Comparison of ENCODE assay signal across 8 cellular contexts in the genomic region with DNA sequence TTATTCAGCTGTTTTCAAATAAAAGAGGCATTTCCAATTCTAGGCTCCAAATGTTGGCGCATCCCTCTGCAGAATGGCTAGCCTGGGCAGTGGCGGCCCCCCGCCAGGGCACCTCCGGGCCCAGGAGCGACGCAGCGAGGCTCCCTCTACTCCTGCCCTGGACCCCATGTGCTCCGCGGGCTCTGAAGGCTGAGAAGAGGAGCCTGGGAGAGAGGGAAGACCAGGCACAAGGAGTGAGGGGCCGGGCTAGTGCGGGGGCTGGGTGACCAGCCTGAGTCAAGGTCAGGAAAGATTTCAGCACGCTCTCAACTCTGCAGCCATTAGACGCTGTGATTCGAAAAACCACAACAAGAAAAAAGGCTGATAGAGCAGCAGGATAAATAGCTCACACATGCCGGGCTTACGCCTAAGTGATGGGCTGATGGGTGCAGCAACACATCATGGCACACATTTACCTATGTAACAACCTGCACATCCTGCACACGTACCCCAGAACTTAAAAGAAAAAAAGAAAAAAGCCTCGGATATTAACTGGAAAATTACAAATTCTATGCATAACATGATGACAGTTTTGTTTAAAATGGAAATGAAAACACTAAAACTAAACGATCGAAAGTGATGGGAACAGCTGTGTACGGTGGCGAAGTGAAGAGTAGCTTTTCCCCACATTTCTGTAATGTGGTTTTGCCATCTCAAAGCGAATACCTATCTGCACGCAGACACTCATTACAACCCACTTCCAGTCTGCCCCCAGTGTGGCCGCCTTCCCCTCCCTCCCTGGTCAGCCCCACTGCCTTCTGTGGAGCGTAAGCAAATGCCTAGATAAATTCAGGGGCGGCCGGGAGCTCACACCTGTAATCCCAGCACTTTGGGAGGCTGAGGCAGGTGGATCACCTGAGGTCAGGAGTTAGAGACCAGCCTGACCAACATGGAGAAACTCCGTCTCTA. TPM values are rescaled to one million over a fixed set of nuclear protein-coding genes. Genes with fewer than 3 reads are reported as not detected.
DNase-seq lines count a peak whose midpoint lies in the region; ATAC-seq and TF ChIP-seq lines count a peak whose summit lies in the region.

No MANE protein-coding gene starts in this region.

- H3K9me3 Mint-ChIP-seq in CD4-positive, CD25-positive, alpha-beta regulatory T cell, result peaks cover 0 to 2% (median 0%) of the 10 kb centered on the region in 7 donors
- H3K9me3 Mint-ChIP-seq in WTC11 (peaks cover 4% of the 10 kb centered on the region), glutamatergic neuron (ENCODE audit: unreplicated experiment) (peaks cover 2% of the 10 kb centered on the region)

- POLR2A ChIA-PET in WTC11 (lab: Charles Lee), result no interaction called here

- peaks cover 17% of the 10 kb centered on the region for H3K4me1 ChIP-seq in CD4-positive, CD25-positive, alpha-beta regulatory T cell (ENCODE audit: control insufficient read depth, insufficient read depth, low read length, poor library complexity, severe bottlenecking)
- H3K4me1 ChIP-seq in sigmoid colon, result peaks cover 0 to 39% (median 25%) of the 10 kb centered on the region in 4 donors

- peak overlapping the region; percentile 48 to 94 (median 77) for H3K27ac Mint-ChIP-seq in CD4-positive, CD25-positive, alpha-beta regulatory T cell
- H3K27ac Mint-ChIP-seq in WTC11 (peak overlapping the region; percentile 84), glutamatergic neuron (ENCODE audit: unreplicated experiment) (peak overlapping the region; percentile 34)

- peak overlapping the region in 3 of 4 donors; percentile 42 to 66 (median 62) for H3K4me3 Mint-ChIP-seq in CD4-positive, CD25-positive, alpha-beta regulatory T cell
- no peak overlapping the region for H3K4me3 Mint-ChIP-seq in WTC11
- H3K4me3 Mint-ChIP-seq in glutamatergic neuron (ENCODE audit: unreplicated experiment), result no peak overlapping the region

- no peak for TF ChIP-seq EP300 in sigmoid colon (IDR thresholded peaks at IDR 0.05)

- intact Hi-C loops in sigmoid colon (cut with DNase I), result no loop called here

- no peak for TF ChIP-seq POLR2A in sigmoid colon (IDR thresholded peaks at IDR 0.05)

- peaks cover 10 to 51% (median 19%) of the 10 kb centered on the region in 4 donors for H3K4me1 Mint-ChIP-seq in CD4-positive, CD25-positive, alpha-beta regulatory T cell
- H3K4me1 Mint-ChIP-seq in WTC11 (peaks cover 12% of the 10 kb centered on the region), glutamatergic neuron (ENCODE audit: low read depth, unreplicated experiment) (peaks cover 22% of the 10 kb centered on the region)

- no peak overlapping the region for H3K4me3 ChIP-seq in CD4-positive, CD25-positive, alpha-beta regulatory T cell (ENCODE audit: low read depth, low read length)
- H3K4me3 ChIP-seq in sigmoid colon, result no peak overlapping the region

- peaks cover 7% of the 10 kb centered on the region for H3K36me3 Mint-ChIP-seq in CD4-positive, CD25-positive, alpha-beta regulatory T cell
- peaks cover 6% of the 10 kb centered on the region for H3K36me3 Mint-ChIP-seq in WTC11
- peaks cover 5% of the 10 kb centered on the region for H3K36me3 Mint-ChIP-seq in glutamatergic neuron (ENCODE audit: unreplicated experiment)

- peaks cover 17% of the 10 kb centered on the region for H3K36me3 ChIP-seq in CD4-positive, CD25-positive, alpha-beta regulatory T cell (ENCODE audit: control insufficient read depth, insufficient read depth, low read length)
- peaks cover 0 to 14% (median 2%) of the 10 kb centered on the region in 4 donors for H3K36me3 ChIP-seq in sigmoid colon

- H3K9me3 ChIP-seq in CD4-positive, CD25-positive, alpha-beta regulatory T cell (ENCODE audit: control insufficient read depth in 2 of 2, low read length in 2 of 2), result no peaks in the 10 kb centered on the region
- H3K9me3 ChIP-seq in sigmoid colon, result no peaks in the 10 kb centered on the region

- DNase-seq in CD4-positive, CD25-positive, alpha-beta regulatory T cell, result peak in 1 of 3 donors; percentile 33
- DNase-seq in WTC11 (ENCODE audit: low spot score) (no peak), glutamatergic neuron (peak; percentile 61), sigmoid colon (no peak), G401 (ENCODE audit: low spot score) (no peak), GF-D8 (lab: John Stamatoyannopoulos, UW) (no peak), NCI-H510A (lab: John Stamatoyannopoulos, UW) (no peak), dedifferentiated amniotic fluid mesenchymal stem cell (ENCODE audit: extremely low spot score) (no peak)

- TF ChIP-seq CTCF in WTC11 (IDR thresholded peaks at IDR 0.05), result no peak
- no peak for TF ChIP-seq CTCF in glutamatergic neuron (IDR thresholded peaks at IDR 0.05; ENCODE audit: partially characterized antibody, unreplicated experiment)
- no peak for TF ChIP-seq CTCF in sigmoid colon (IDR thresholded peaks at IDR 0.05)

- peak in 1 of 2 donors; percentile 20 for ATAC-seq in CD4-positive, CD25-positive, alpha-beta regulatory T cell (ENCODE audit: low read depth in 2 of 2)
- ATAC-seq in WTC11, result peak; percentile 86

- WGBS in sigmoid colon, 2 donors, result 67 to 85% methylated on average over 29 of the region's 29 CpGs

- CTCF ChIA-PET in WTC11 (lab: Charles Lee), result interaction anchor here (1.0 to 3.2 kb wide), 5 partner anchors 12 to 222 kb away, joined by 3 to 11 read pairs (median 6); no protein-coding TSS in a partner anchor

- no peaks in the 10 kb centered on the region for H3K27me3 ChIP-seq in CD4-positive, CD25-positive, alpha-beta regulatory T cell (ENCODE audit: control insufficient read depth, insufficient read depth, low read length)
- H3K27me3 ChIP-seq in sigmoid colon, result no peaks in the 10 kb centered on the region

- no peaks in the 10 kb centered on the region for H3K27me3 Mint-ChIP-seq in CD4-positive, CD25-positive, alpha-beta regulatory T cell
- no peaks in the 10 kb centered on the region for H3K27me3 Mint-ChIP-seq in WTC11 (ENCODE audit: low read depth)
- peaks cover 1% of the 10 kb centered on the region for H3K27me3 Mint-ChIP-seq in glutamatergic neuron (ENCODE audit: unreplicated experiment)

- no peak overlapping the region for H3K27ac ChIP-seq in CD4-positive, CD25-positive, alpha-beta regulatory T cell (ENCODE audit: insufficient read depth, low read length, poor library complexity, severe bottlenecking)
- H3K27ac ChIP-seq in sigmoid colon, result peak overlapping the region; percentile 47 to 70 (median 54)

- in situ Hi-C loops in G401 (cut with HindIII; ENCODE audit: low sequenced_read_pairs), result no loop called here

TF ChIP-seq in WTC11, 78 proteins besides CTCF, POLR2A, EP300 and RAD21 (continues in another document):
- TF ChIP-seq ZNF423 (CRISPR knock-in tag; IDR thresholded peaks at IDR 0.05) (0 out of 2 replicates have a peak, but pooled peaks have one; percentile 11), ZNF396 (CRISPR knock-in tag; IDR thresholded peaks at IDR 0.05; ENCODE audit: borderline replicate concordance) (no peak), RORB (CRISPR knock-in tag; IDR thresholded peaks at IDR 0.05) (no peak), FOXK1 (CRISPR knock-in tag; IDR thresholded peaks at IDR 0.05) (no peak), TCF7 (CRISPR knock-in tag; IDR thresholded peaks at IDR 0.05; ENCODE audit: low read depth) (no peak)
- TF ChIP-seq, protein P1, sequence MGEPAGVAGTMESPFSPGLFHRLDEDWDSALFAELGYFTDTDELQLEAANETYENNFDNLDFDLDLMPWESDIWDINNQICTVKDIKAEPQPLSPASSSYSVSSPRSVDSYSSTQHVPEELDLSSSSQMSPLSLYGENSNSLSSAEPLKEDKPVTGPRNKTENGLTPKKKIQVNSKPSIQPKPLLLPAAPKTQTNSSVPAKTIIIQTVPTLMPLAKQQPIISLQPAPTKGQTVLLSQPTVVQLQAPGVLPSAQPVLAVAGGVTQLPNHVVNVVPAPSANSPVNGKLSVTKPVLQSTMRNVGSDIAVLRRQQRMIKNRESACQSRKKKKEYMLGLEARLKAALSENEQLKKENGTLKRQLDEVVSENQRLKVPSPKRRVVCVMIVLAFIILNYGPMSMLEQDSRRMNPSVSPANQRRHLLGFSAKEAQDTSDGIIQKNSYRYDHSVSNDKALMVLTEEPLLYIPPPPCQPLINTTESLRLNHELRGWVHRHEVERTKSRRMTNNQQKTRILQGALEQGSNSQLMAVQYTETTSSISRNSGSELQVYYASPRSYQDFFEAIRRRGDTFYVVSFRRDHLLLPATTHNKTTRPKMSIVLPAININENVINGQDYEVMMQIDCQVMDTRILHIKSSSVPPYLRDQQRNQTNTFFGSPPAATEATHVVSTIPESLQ (CRISPR knock-in tag; IDR thresholded peaks at IDR 0.05), result no peak

RNA-seq across cellular contexts. Expression of a gene that starts 44.4 kb away (rescaled TPM):
- total RNA-seq in CD4-positive, CD25-positive, alpha-beta regulatory T cell, result 83.2 TPM
- 100 to 1,000 TPM; 123 to 158 (median 140) TPM for polyA plus RNA-seq in CD4-positive, CD25-positive, alpha-beta regulatory T cell
- total RNA-seq in WTC11 (2021) (40.1 to 46.9 TPM (median 43.2 TPM) in 3 replicates), glutamatergic neuron (ENCODE audit: unreplicated experiment) (297 TPM), sigmoid colon (10 to 100 TPM; 50.0 to 62.6 (median 62.2) TPM)
- polyA plus RNA-seq in sigmoid colon, result 100 to 1,000 TPM in 1 of 3 donors, 10 to 100 TPM in 2; 48.0 to 137 (median 76.3) TPM
- 26.7 and 40.8 TPM in 2 replicates for total RNA-seq in G401 (2014; rRNA removed; shearing (Covaris generic))

RNA-seq across cellular contexts. Expression of a gene that starts 52.9 kb away (rescaled TPM):
- total RNA-seq in CD4-positive, CD25-positive, alpha-beta regulatory T cell, result 35.5 TPM
- polyA plus RNA-seq in CD4-positive, CD25-positive, alpha-beta regulatory T cell, result 10 to 100 TPM; 18.8 to 29.2 (median 26.4) TPM
- 20.8 to 24.2 TPM (median 22.6 TPM) in 3 replicates for total RNA-seq in WTC11 (2021)
- 66.7 TPM for total RNA-seq in glutamatergic neuron (ENCODE audit: unreplicated experiment)
- 100 to 1,000 TPM in 2 of 4 donors, 10 to 100 TPM in 2; 86.7 to 120 (median 98.4) TPM for total RNA-seq in sigmoid colon
- polyA plus RNA-seq in sigmoid colon, result 10 to 100 TPM; 15.0 to 40.0 (median 16.2) TPM
- 11.9 and 15.4 TPM in 2 replicates for total RNA-seq in G401 (2014; rRNA removed; shearing (Covaris generic))

RNA-seq across cellular contexts. Expression of a gene that starts 56.3 kb away (rescaled TPM):
- 33.7 TPM for total RNA-seq in CD4-positive, CD25-positive, alpha-beta regulatory T cell
- polyA plus RNA-seq in CD4-positive, CD25-positive, alpha-beta regulatory T cell, result 1 to 10 TPM; 1.6 to 2.2 (median 1.8) TPM
- total RNA-seq in WTC11 (2021) (30.6 to 33.8 TPM (median 30.9 TPM) in 3 replicates), glutamatergic neuron (ENCODE audit: unreplicated experiment) (29.2 TPM), sigmoid colon (10 to 100 TPM; 11.4 to 23.8 (median 15.2) TPM)
- 10 to 100 TPM in 1 of 3 donors, 1 to 10 TPM in 2; 6.0 to 11.8 (median 7.2) TPM for polyA plus RNA-seq in sigmoid colon
- total RNA-seq in G401 (2014; rRNA removed; shearing (Covaris generic)), result 10.9 and 12.9 TPM in 2 replicates

Comparison
In these comparisons a context has a peak if more than half of its experiments do, and no peak if none do; other contexts are left out.
1. H3K27ac Mint-ChIP-seq: peak in every context shown above with its lines; median percentile 84 in WTC11; 77 in CD4-positive, CD25-positive, alpha-beta regulatory T cell; 34 in glutamatergic neuron.
2. H3K4me3 Mint-ChIP-seq: peak in CD4-positive, CD25-positive, alpha-beta regulatory T cell (3 of 4); none in WTC11 (single experiment) and glutamatergic neuron (single experiment).